ENCODE assay signal across 1 cellular context in the genomic region with DNA sequence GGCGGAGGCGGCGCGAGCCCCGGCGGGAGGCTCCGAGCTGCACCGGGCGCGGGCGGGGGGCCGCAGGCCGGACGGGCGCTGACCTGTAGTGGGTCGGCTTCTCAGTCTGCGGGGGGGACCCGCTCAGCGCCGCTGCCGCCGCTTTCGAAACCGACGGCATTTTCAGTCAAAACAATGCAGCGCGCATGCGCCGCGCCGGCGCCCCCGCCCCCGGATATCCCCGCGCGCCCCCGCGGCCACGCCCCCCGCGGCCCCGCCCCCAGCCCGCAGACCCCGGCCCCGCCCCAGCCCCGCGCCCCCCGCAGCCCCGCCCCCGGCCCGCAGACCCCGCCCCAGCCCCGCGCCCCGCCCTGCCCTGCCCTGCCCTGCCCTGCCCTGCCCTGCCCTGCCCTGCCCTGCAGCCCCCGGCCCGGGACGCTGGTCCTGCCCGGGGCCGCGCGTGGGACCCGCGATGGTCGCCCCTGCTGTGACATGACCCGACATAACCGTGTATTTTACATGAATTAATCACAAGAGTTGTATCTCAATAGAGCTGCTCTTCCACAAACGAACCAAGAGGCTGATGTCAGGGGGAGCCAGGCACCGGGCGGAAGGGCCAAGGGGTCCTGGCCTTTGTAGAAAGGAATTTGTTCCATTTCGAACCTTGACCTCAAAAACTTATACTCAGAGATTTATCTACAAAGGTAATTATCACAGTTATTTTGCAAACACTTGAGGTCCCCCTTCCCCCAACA.
TF ChIP-seq lines count a peak whose summit lies in the region.

A gene with protein sequence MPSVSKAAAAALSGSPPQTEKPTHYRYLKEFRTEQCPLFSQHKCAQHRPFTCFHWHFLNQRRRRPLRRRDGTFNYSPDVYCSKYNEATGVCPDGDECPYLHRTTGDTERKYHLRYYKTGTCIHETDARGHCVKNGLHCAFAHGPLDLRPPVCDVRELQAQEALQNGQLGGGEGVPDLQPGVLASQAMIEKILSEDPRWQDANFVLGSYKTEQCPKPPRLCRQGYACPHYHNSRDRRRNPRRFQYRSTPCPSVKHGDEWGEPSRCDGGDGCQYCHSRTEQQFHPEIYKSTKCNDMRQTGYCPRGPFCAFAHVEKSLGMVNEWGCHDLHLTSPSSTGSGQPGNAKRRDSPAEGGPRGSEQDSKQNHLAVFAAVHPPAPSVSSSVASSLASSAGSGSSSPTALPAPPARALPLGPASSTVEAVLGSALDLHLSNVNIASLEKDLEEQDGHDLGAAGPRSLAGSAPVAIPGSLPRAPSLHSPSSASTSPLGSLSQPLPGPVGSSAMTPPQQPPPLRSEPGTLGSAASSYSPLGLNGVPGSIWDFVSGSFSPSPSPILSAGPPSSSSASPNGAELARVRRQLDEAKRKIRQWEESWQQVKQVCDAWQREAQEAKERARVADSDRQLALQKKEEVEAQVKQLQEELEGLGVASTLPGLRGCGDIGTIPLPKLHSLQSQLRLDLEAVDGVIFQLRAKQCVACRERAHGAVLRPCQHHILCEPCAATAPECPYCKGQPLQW (minus strand): TSS at position 173 of the 734 bp plus-strand sequence. CDS start 13 bp downstream, at position 160.

TF ChIP-seq in HEK293T, 16 proteins besides CTCF, POLR2A, EP300 and RAD21 (continued from another document):
- TF ChIP-seq NFRKB (IDR thresholded peaks at IDR 0.05) (no peak), FOXA1 (IDR thresholded peaks at IDR 0.05) (no peak), CTBP1 (IDR thresholded peaks at IDR 0.05; ENCODE audit: borderline replicate concordance) (no peak), HDGF (IDR thresholded peaks at IDR 0.05; ENCODE audit: borderline replicate concordance) (no peak), ARNT (IDR thresholded peaks at IDR 0.05) (no peak; the same call in 1 of the 2 replicates), SP1 (IDR thresholded peaks at IDR 0.05) (no peak), LEF1 (IDR thresholded peaks at IDR 0.05; ENCODE audit: borderline replicate concordance) (no peak)
- TF ChIP-seq, protein P1, sequence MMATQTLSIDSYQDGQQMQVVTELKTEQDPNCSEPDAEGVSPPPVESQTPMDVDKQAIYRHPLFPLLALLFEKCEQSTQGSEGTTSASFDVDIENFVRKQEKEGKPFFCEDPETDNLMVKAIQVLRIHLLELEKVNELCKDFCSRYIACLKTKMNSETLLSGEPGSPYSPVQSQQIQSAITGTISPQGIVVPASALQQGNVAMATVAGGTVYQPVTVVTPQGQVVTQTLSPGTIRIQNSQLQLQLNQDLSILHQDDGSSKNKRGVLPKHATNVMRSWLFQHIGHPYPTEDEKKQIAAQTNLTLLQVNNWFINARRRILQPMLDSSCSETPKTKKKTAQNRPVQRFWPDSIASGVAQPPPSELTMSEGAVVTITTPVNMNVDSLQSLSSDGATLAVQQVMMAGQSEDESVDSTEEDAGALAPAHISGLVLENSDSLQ (IDR thresholded peaks at IDR 0.05), result no peak
TF ChIP-seq in HEK293T: peak in this region for 0.
